Comparison of ENCODE assay signal across 2 cellular contexts in the genomic region with DNA sequence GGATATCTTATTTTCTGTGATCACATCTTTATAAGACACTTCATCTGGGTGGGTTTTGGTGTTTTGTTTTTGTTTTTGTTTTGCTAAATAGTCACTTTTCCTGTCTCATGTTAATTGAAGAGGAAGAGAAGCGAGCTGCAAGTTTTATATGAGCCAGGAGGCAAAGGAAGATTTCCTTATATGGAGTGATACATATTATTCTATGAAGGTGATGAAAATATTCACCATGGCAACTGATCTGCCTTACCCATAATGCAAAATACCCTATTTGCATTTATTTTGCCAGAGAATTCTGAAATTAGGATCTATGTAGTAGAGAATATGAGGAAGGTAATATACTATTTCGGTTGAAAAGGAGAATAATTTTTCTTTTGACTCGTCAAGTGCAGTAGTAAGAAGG.
TF ChIP-seq lines count a peak whose summit lies in the region.

No MANE protein-coding gene starts in this region.

TF ChIP-seq in GM23338, 12 proteins besides CTCF, POLR2A, EP300 and RAD21:
- TF ChIP-seq JUNB (IDR thresholded peaks at IDR 0.05; ENCODE audit: unreplicated experiment) (no peak), EZH2phosphoT487 (IDR thresholded peaks at IDR 0.05; ENCODE audit: unreplicated experiment) (no peak)

TF ChIP-seq in H1, 55 proteins besides CTCF, POLR2A, EP300 and RAD21:
- TF ChIP-seq SRF (IDR thresholded peaks at IDR 0.05; ENCODE audit: low read depth, low read length): peak; percentile 60; the same call in 1 of the 2 replicates
- TF ChIP-seq, protein P1, sequence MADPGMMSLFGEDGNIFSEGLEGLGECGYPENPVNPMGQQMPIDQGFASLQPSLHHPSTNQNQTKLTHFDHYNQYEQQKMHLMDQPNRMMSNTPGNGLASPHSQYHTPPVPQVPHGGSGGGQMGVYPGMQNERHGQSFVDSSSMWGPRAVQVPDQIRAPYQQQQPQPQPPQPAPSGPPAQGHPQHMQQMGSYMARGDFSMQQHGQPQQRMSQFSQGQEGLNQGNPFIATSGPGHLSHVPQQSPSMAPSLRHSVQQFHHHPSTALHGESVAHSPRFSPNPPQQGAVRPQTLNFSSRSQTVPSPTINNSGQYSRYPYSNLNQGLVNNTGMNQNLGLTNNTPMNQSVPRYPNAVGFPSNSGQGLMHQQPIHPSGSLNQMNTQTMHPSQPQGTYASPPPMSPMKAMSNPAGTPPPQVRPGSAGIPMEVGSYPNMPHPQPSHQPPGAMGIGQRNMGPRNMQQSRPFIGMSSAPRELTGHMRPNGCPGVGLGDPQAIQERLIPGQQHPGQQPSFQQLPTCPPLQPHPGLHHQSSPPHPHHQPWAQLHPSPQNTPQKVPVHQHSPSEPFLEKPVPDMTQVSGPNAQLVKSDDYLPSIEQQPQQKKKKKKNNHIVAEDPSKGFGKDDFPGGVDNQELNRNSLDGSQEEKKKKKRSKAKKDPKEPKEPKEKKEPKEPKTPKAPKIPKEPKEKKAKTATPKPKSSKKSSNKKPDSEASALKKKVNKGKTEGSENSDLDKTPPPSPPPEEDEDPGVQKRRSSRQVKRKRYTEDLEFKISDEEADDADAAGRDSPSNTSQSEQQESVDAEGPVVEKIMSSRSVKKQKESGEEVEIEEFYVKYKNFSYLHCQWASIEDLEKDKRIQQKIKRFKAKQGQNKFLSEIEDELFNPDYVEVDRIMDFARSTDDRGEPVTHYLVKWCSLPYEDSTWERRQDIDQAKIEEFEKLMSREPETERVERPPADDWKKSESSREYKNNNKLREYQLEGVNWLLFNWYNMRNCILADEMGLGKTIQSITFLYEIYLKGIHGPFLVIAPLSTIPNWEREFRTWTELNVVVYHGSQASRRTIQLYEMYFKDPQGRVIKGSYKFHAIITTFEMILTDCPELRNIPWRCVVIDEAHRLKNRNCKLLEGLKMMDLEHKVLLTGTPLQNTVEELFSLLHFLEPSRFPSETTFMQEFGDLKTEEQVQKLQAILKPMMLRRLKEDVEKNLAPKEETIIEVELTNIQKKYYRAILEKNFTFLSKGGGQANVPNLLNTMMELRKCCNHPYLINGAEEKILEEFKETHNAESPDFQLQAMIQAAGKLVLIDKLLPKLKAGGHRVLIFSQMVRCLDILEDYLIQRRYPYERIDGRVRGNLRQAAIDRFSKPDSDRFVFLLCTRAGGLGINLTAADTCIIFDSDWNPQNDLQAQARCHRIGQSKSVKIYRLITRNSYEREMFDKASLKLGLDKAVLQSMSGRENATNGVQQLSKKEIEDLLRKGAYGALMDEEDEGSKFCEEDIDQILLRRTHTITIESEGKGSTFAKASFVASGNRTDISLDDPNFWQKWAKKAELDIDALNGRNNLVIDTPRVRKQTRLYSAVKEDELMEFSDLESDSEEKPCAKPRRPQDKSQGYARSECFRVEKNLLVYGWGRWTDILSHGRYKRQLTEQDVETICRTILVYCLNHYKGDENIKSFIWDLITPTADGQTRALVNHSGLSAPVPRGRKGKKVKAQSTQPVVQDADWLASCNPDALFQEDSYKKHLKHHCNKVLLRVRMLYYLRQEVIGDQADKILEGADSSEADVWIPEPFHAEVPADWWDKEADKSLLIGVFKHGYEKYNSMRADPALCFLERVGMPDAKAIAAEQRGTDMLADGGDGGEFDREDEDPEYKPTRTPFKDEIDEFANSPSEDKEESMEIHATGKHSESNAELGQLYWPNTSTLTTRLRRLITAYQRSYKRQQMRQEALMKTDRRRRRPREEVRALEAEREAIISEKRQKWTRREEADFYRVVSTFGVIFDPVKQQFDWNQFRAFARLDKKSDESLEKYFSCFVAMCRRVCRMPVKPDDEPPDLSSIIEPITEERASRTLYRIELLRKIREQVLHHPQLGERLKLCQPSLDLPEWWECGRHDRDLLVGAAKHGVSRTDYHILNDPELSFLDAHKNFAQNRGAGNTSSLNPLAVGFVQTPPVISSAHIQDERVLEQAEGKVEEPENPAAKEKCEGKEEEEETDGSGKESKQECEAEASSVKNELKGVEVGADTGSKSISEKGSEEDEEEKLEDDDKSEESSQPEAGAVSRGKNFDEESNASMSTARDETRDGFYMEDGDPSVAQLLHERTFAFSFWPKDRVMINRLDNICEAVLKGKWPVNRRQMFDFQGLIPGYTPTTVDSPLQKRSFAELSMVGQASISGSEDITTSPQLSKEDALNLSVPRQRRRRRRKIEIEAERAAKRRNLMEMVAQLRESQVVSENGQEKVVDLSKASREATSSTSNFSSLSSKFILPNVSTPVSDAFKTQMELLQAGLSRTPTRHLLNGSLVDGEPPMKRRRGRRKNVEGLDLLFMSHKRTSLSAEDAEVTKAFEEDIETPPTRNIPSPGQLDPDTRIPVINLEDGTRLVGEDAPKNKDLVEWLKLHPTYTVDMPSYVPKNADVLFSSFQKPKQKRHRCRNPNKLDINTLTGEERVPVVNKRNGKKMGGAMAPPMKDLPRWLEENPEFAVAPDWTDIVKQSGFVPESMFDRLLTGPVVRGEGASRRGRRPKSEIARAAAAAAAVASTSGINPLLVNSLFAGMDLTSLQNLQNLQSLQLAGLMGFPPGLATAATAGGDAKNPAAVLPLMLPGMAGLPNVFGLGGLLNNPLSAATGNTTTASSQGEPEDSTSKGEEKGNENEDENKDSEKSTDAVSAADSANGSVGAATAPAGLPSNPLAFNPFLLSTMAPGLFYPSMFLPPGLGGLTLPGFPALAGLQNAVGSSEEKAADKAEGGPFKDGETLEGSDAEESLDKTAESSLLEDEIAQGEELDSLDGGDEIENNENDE (IDR thresholded peaks at IDR 0.05; ENCODE audit: insufficient replicate concordance, low read length): no peak
TF ChIP-seq in H1: peak in this region for 1.
